ENCODE assay signal across 20 cellular contexts in genomic region chr20:32984196-32984595, GRCh38. TPM values are rescaled to one million over a fixed set of nuclear protein-coding genes. Genes with fewer than 3 reads are reported as not detected.
DNase-seq lines count a peak whose midpoint lies in the region; ATAC-seq and TF ChIP-seq lines count a peak whose summit lies in the region.
"Had no signal": no experiment of that assay in that cellular context is flagged by ENCODE, and none has a peak within 500 bp of the region (broad histone marks: within the 10 kb centered on the region; RNA-seq: fewer than 3 reads in every experiment).

No MANE protein-coding gene starts in this region.

- DNase-seq in left ventricle myocardium superior = no peak
- no peak for DNase-seq in heart right ventricle
- DNase-seq in anterior cingulate cortex (lab: John Stamatoyannopoulos, UW) = peak in 40 of 58 donors; percentile 3 to 85 (median 46)
- peak; percentile 26 for DNase-seq in left kidney (ENCODE audit: low read depth, low spot score)
- no peak for DNase-seq in NOMO-1 treated with DMSO at 0.1 percent for 48 hours (lab: John Stamatoyannopoulos, UW; ENCODE audit: unreplicated experiment)
- no peak for DNase-seq in activated CD4-positive, alpha-beta T cell treated with anti-CD3 and anti-CD28 coated beads for 4 hours
- no peak for DNase-seq in dedifferentiated amniotic fluid mesenchymal stem cell (ENCODE audit: extremely low spot score)
- DNase-seq: activated effector memory CD4-positive, alpha-beta T cell treated with Interleukin-2 at 50 U/mL for 16 hours; cortex of kidney; erythroblast; NCI-H1417; psoas muscle; stimulated activated CD4-positive, alpha-beta T cell treated with anti-CD3 and anti-CD28 coated beads, Interleukin-12 subunit alpha, Interleukin-12 subunit beta, amount 100 ng/mL, for 4 hours; stimulated activated naive CD8-positive, alpha-beta T cell treated with anti-CD3 and anti-CD28 coated beads, Interleukin-15, Interleukin-2, amounts not matched to agents 100 U/mL and 50 U/mL, for 24 hours; WERI-Rb-1 had no signal

- TF ChIP-seq CTCF in heart right ventricle (IDR thresholded peaks at IDR 0.05) = no peak

- H3K4me1 ChIP-seq in heart right ventricle = peaks cover 0 to 7% (median 0%) of the 10 kb centered on the region in 9 donors
- H3K4me1 ChIP-seq: ascending aorta, Caco-2, psoas muscle had no signal

- no peaks in the 10 kb centered on the region for H3K36me3 ChIP-seq in heart right ventricle
- H3K36me3 ChIP-seq: ascending aorta, WERI-Rb-1 had no signal

- intact Hi-C loops in left ventricle myocardium superior (cut with micrococcal nuclease) (no loop called here), heart right ventricle (cut with DNase I) (no loop called here)

- no peaks in the 10 kb centered on the region for H3K27me3 ChIP-seq in heart right ventricle
- H3K27me3 ChIP-seq: ascending aorta had no signal

- no peak overlapping the region for H3K27ac ChIP-seq in heart right ventricle
- H3K27ac ChIP-seq: ascending aorta, HL-60, psoas muscle, WERI-Rb-1 had no signal

- peak; percentile 17 for ATAC-seq in left ventricle myocardium superior
- no peak for ATAC-seq in heart right ventricle
- ATAC-seq in HG02798 (IDR thresholded peaks at IDR 0.05; ENCODE audit: poor library complexity, unreplicated experiment) = no peak
- ATAC-seq: psoas muscle; stimulated activated naive CD8-positive, alpha-beta T cell treated with anti-CD3 and anti-CD28 coated beads, Interleukin-15, Interleukin-2, amounts not matched to agents 100 U/mL and 50 U/mL, for 24 hours had no signal

- no peaks in the 10 kb centered on the region for H3K9me3 ChIP-seq in heart right ventricle
- H3K9me3 ChIP-seq: ascending aorta, Caco-2, psoas muscle had no signal

- 61 to 69% methylated on average over 7 of the region's 7 CpGs for WGBS in heart right ventricle, 2 donors

- no peak overlapping the region for H3K4me3 ChIP-seq in heart right ventricle
- H3K4me3 ChIP-seq: ascending aorta, psoas muscle had no signal

RNA-seq across cellular contexts. Expression of gene SUN5, which starts 20.0 kb away (rescaled TPM):
- not detected for total RNA-seq in left ventricle myocardium superior
- total RNA-seq in heart right ventricle = not detected
- polyA plus RNA-seq in heart right ventricle = not detected
- total RNA-seq: ascending aorta, Caco-2, kidney epithelial cell, psoas muscle had no signal
- polyA plus RNA-seq: psoas muscle had no signal

RNA-seq across cellular contexts. Expression of gene BPIFB2, which starts 23.3 kb away (rescaled TPM):
- not detected for total RNA-seq in left ventricle myocardium superior
- not detected for total RNA-seq in heart right ventricle
- not detected for polyA plus RNA-seq in heart right ventricle
- total RNA-seq: ascending aorta, Caco-2, kidney epithelial cell, psoas muscle had no signal
- polyA plus RNA-seq: psoas muscle had no signal

RNA-seq across cellular contexts. Expression of gene BPIFB6, which starts 47.3 kb away (rescaled TPM):
- total RNA-seq in left ventricle myocardium superior = not detected
- not detected for total RNA-seq in heart right ventricle
- polyA plus RNA-seq in heart right ventricle = not detected
- total RNA-seq: ascending aorta, Caco-2, kidney epithelial cell, psoas muscle had no signal
- polyA plus RNA-seq: psoas muscle had no signal

Comparison
In these comparisons a context has a peak if more than half of its experiments do, and no peak if none do; other contexts are left out.
1. DNase-seq: peak in anterior cingulate cortex (40 of 58) and left kidney (single experiment); none in left ventricle myocardium superior (single experiment), heart right ventricle (0 of 2), NOMO-1 treated with DMSO at 0.1 percent for 48 hours (single experiment), activated CD4-positive, alpha-beta T cell treated with anti-CD3 and anti-CD28 coated beads for 4 hours (0 of 2) and dedifferentiated amniotic fluid mesenchymal stem cell (single experiment).